In the genomic region with DNA sequence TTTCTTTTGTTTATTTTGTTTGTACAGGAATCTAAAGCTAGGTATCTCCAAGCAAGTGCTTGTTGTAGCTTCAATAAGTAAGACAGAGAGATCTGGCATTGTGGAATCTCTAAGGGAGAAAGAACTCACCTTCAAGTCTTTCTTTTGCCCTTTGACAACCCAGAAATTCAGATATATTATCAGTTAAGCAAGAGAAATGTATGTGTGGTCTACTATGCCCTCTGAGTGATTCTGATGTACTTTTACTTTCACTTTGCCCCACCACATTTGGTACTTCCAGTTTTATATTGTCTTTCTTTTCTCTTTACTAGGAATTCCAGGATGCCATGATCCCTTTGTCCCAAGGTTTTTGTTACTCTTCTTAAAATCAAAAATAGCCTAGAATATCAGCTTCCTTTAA, we compare ENCODE assay signal across 19 cellular contexts.
DNase-seq lines count a peak whose midpoint lies in the region; ATAC-seq and TF ChIP-seq lines count a peak whose summit lies in the region.
"Had no signal": no experiment of that assay in that cellular context is flagged by ENCODE, and none has a peak within 500 bp of the region (broad histone marks: within the 10 kb centered on the region; RNA-seq: fewer than 3 reads in every experiment).

No MANE protein-coding gene starts in this region.

- no peaks in the 10 kb centered on the region for H3K27me3 ChIP-seq in H7 (ENCODE audit: control insufficient read depth, insufficient read depth, low read length)
- H3K27me3 ChIP-seq: gastrocnemius medialis, Peyer's patch had no signal

- no peaks in the 10 kb centered on the region for H3K36me3 Mint-ChIP-seq in activated naive CD8-positive, alpha-beta T cell treated with anti-CD3 and anti-CD28 coated beads, Interleukin-2, amount 10 ng/mL, durations not matched to agents 7 days and 5 days
- H3K36me3 Mint-ChIP-seq in activated naive CD8-positive, alpha-beta T cell treated with anti-CD3 and anti-CD28 coated beads for 36 hours = no peaks in the 10 kb centered on the region
- no peaks in the 10 kb centered on the region for H3K36me3 Mint-ChIP-seq in osteocyte (ENCODE audit: unreplicated experiment)

- no peak for DNase-seq in activated naive CD8-positive, alpha-beta T cell treated with anti-CD3 and anti-CD28 coated beads, Interleukin-2, amount 10 ng/mL, durations not matched to agents 7 days and 5 days
- no peak for DNase-seq in activated naive CD8-positive, alpha-beta T cell treated with anti-CD3 and anti-CD28 coated beads for 36 hours
- DNase-seq in HT1080 (ENCODE audit: low read depth) (peak; percentile 26), amniotic epithelial cell (ENCODE audit: low read depth) (peak; percentile 42), osteocyte (ENCODE audit: extremely low spot score, unreplicated experiment) (no peak), H7 (no peak)
- no peak for DNase-seq in stimulated activated CD4-positive, alpha-beta T cell treated with anti-CD3 and anti-CD28 coated beads, Interleukin-15, amount 100 ng/mL, for 24 hours
- DNase-seq: DMS 273 treated with DMSO at 0.1 percent for 48 hours; effector CD8-positive, alpha-beta T cell; gastrocnemius medialis; GM23248; kidney glomerular epithelial cell; NCI-H1048; NCI-H226; Peyer's patch; psoas muscle; trophoblast cell had no signal

- no peaks in the 10 kb centered on the region for H3K9me3 Mint-ChIP-seq in activated naive CD8-positive, alpha-beta T cell treated with anti-CD3 and anti-CD28 coated beads, Interleukin-2, amount 10 ng/mL, durations not matched to agents 7 days and 5 days
- H3K9me3 Mint-ChIP-seq in activated naive CD8-positive, alpha-beta T cell treated with anti-CD3 and anti-CD28 coated beads for 36 hours = peaks cover 1% of the 10 kb centered on the region
- H3K9me3 Mint-ChIP-seq in osteocyte (ENCODE audit: unreplicated experiment) = peaks cover 5% of the 10 kb centered on the region
- H3K9me3 Mint-ChIP-seq: activated T-helper 1 cell treated with anti-CD3 and anti-CD28 coated beads, Interleukin-12 subunit alpha, Interleukin-12 subunit beta, Interleukin-2, Interleukin-4 antibody, amounts not matched to agents 30 ng/mL and 10 ng/mL and 1 ng/mL, durations not matched to agents 14 hours and 24 hours and 36 hours had no signal

- no peak for ATAC-seq in activated naive CD8-positive, alpha-beta T cell treated with anti-CD3 and anti-CD28 coated beads, Interleukin-2, amount 10 ng/mL, durations not matched to agents 7 days and 5 days (ENCODE audit: low read depth)
- ATAC-seq in GM21447 (IDR thresholded peaks at IDR 0.05; ENCODE audit: unreplicated experiment) = no peak
- ATAC-seq: gastrocnemius medialis, psoas muscle had no signal

- no peak for TF ChIP-seq CTCF in osteocyte (IDR thresholded peaks at IDR 0.05)

- peaks cover 2% of the 10 kb centered on the region for H3K4me1 Mint-ChIP-seq in activated naive CD8-positive, alpha-beta T cell treated with anti-CD3 and anti-CD28 coated beads, Interleukin-2, amount 10 ng/mL, durations not matched to agents 7 days and 5 days
- peaks cover 3% of the 10 kb centered on the region for H3K4me1 Mint-ChIP-seq in activated naive CD8-positive, alpha-beta T cell treated with anti-CD3 and anti-CD28 coated beads for 36 hours
- H3K4me1 Mint-ChIP-seq in osteocyte (ENCODE audit: unreplicated experiment) = peaks cover 29% of the 10 kb centered on the region

- POLR2A ChIA-PET in activated naive CD8-positive, alpha-beta T cell treated with anti-CD3 and anti-CD28 coated beads, Interleukin-2, amount 10 ng/mL, durations not matched to agents 7 days and 5 days (lab: Charles Lee) = interaction anchor here (0.6 kb wide), 1 partner anchor 36 kb away, joined by 3 read pairs; no protein-coding TSS in a partner anchor

- H3K4me3 Mint-ChIP-seq in activated naive CD8-positive, alpha-beta T cell treated with anti-CD3 and anti-CD28 coated beads, Interleukin-2, amount 10 ng/mL, durations not matched to agents 7 days and 5 days = peak overlapping the region; percentile 45
- H3K4me3 Mint-ChIP-seq in activated naive CD8-positive, alpha-beta T cell treated with anti-CD3 and anti-CD28 coated beads for 36 hours = no peak overlapping the region
- peak overlapping the region; percentile 9 for H3K4me3 Mint-ChIP-seq in osteocyte (ENCODE audit: unreplicated experiment)
- H3K4me3 Mint-ChIP-seq: activated T-helper 1 cell treated with anti-CD3 and anti-CD28 coated beads, Interleukin-12 subunit alpha, Interleukin-12 subunit beta, Interleukin-2, Interleukin-4 antibody, amounts not matched to agents 30 ng/mL and 10 ng/mL and 1 ng/mL, durations not matched to agents 14 hours and 24 hours and 36 hours had no signal

- H3K4me3 ChIP-seq in H7 (ENCODE audit: insufficient read depth, low read depth, low read length) = no peak overlapping the region
- H3K4me3 ChIP-seq: gastrocnemius medialis, GM23248, Peyer's patch, psoas muscle had no signal

- H3K27me3 Mint-ChIP-seq in activated naive CD8-positive, alpha-beta T cell treated with anti-CD3 and anti-CD28 coated beads, Interleukin-2, amount 10 ng/mL, durations not matched to agents 7 days and 5 days = peaks cover 4% of the 10 kb centered on the region
- peaks cover 3% of the 10 kb centered on the region for H3K27me3 Mint-ChIP-seq in activated naive CD8-positive, alpha-beta T cell treated with anti-CD3 and anti-CD28 coated beads for 36 hours
- H3K27me3 Mint-ChIP-seq in osteocyte (ENCODE audit: unreplicated experiment) = peaks cover 6% of the 10 kb centered on the region

- no peak overlapping the region for H3K27ac Mint-ChIP-seq in activated naive CD8-positive, alpha-beta T cell treated with anti-CD3 and anti-CD28 coated beads, Interleukin-2, amount 10 ng/mL, durations not matched to agents 7 days and 5 days
- H3K27ac Mint-ChIP-seq in activated naive CD8-positive, alpha-beta T cell treated with anti-CD3 and anti-CD28 coated beads for 36 hours = no peak overlapping the region
- peak overlapping the region; percentile 33 for H3K27ac Mint-ChIP-seq in osteocyte (ENCODE audit: unreplicated experiment)
- H3K27ac Mint-ChIP-seq: activated T-helper 1 cell treated with anti-CD3 and anti-CD28 coated beads, Interleukin-12 subunit alpha, Interleukin-12 subunit beta, Interleukin-2, Interleukin-4 antibody, amounts not matched to agents 30 ng/mL and 10 ng/mL and 1 ng/mL, durations not matched to agents 14 hours and 24 hours and 36 hours had no signal

- no peaks in the 10 kb centered on the region for H3K36me3 ChIP-seq in H7 (replicated peaks; ENCODE audit: control insufficient read depth, insufficient read depth, low read length)
- H3K36me3 ChIP-seq: gastrocnemius medialis, Peyer's patch had no signal

Comparison
In these comparisons a context has a peak if more than half of its experiments do, and no peak if none do; other contexts are left out.
1. DNase-seq: peak in HT1080 (single experiment) and amniotic epithelial cell (single experiment); none in activated naive CD8-positive, alpha-beta T cell treated with anti-CD3 and anti-CD28 coated beads, Interleukin-2, amount 10 ng/mL, durations not matched to agents 7 days and 5 days (single experiment), activated naive CD8-positive, alpha-beta T cell treated with anti-CD3 and anti-CD28 coated beads for 36 hours (single experiment), osteocyte (single experiment), stimulated activated CD4-positive, alpha-beta T cell treated with anti-CD3 and anti-CD28 coated beads, Interleukin-15, amount 100 ng/mL, for 24 hours (single experiment) and H7 (single experiment).